8 cellular contexts compared by ENCODE assay signal in the genomic region with DNA sequence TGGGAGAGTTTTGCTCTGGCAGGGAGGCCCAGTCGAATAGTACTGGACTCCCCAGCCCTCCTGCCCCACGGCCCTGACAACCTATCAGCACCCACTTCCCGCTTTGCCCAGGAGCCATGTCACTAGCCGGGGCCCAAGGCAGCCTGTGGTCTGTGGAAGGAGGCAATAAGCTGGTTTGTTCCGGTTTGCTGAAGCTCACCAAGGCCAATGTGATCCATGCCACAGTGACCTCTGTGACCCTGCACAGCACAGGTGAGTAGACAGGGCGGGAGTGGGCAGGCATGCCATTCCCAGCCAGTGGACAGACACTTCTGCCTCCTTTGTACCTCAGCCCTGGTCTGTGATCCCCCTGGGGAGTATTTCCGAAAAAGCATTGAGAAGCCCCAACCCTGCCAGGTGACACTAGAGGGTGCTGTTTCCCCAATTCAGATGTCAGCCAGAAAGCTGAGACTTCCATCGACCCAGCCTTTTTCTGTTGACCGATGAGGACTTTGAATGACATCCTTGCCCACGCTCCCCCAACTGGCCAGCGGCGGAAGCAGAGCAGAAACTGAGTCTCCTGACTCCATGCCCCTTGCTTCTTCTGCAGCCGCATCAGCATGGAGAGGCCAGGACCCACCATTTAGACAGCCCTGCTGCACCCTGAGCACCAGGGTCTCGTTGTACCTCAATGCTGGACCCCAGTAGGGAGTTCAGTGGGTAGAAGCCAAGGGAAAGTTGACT. TPM values are rescaled to one million over a fixed set of nuclear protein-coding genes. Genes with fewer than 3 reads are reported as not detected.
DNase-seq lines count a peak whose midpoint lies in the region; ATAC-seq and TF ChIP-seq lines count a peak whose summit lies in the region.

No MANE protein-coding gene starts in this region.

- no peaks in the 10 kb centered on the region for H3K4me1 ChIP-seq in GM23248 (ENCODE audit: insufficient read depth)
- H3K4me1 ChIP-seq in left ventricle myocardium inferior, result peaks cover 26% of the 10 kb centered on the region
- peaks cover 5 to 8% of the 10 kb centered on the region in 2 donors for H3K4me1 ChIP-seq in gastrocnemius medialis

- H3F3A ChIP-seq in GM23248 (ENCODE audit: insufficient read depth), result no peaks in the 10 kb centered on the region

- no peak overlapping the region for H3K4me3 Mint-ChIP-seq in activated naive CD8-positive, alpha-beta T cell treated with anti-CD3 and anti-CD28 coated beads, Interleukin-2, amount 10 ng/mL, durations not matched to agents 7 days and 5 days

- TF ChIP-seq CTCF in left ventricle myocardium inferior (IDR thresholded peaks at IDR 0.05; ENCODE audit: borderline replicate concordance) (peak; percentile 84), gastrocnemius medialis (IDR thresholded peaks at IDR 0.05 in 4 of 5, conservative IDR thresholded peaks at IDR 0.05 in 1 of 5) (peak in 4 of 5 experiments; percentile 25 to 75 (median 64))

- H3K36me3 ChIP-seq in GM23248 (ENCODE audit: low read depth) (no peaks in the 10 kb centered on the region), left ventricle myocardium inferior (no peaks in the 10 kb centered on the region), gastrocnemius medialis (no peaks in the 10 kb centered on the region)

- H3K79me2 ChIP-seq in GM23248 (ENCODE audit: insufficient read depth), result no peaks in the 10 kb centered on the region

- H3K9me2 ChIP-seq in GM23248 (ENCODE audit: insufficient read depth), result no peaks in the 10 kb centered on the region

- H3K9me3 ChIP-seq in GM23248 (ENCODE audit: low read depth) (no peaks in the 10 kb centered on the region), left ventricle myocardium inferior (replicated peaks) (no peaks in the 10 kb centered on the region), gastrocnemius medialis (no peaks in the 10 kb centered on the region)

- 0 out of 2 replicates have a peak overlapping the region, but pooled peaks have one; percentile 64 for H2AFZ ChIP-seq in GM23248

- no peak overlapping the region for H3K4me2 ChIP-seq in GM23248 (ENCODE audit: unreplicated experiment)

- ATAC-seq in SK-N-SH treated with all-trans-retinoic acid at 6 μM for 48 hours (peak; percentile 89), gastrocnemius medialis (peak; percentile 41 to 49), HG02840 (IDR thresholded peaks at IDR 0.05; ENCODE audit: low FRiP score, unreplicated experiment) (no peak)
- ATAC-seq in activated naive CD8-positive, alpha-beta T cell treated with anti-CD3 and anti-CD28 coated beads, Interleukin-2, amount 10 ng/mL, durations not matched to agents 7 days and 5 days (ENCODE audit: low read depth), result peak; percentile 67

- in situ Hi-C loops in GM23248 (cut with MboI) (no loop called here), gastrocnemius medialis (cut with MboI; ENCODE audit: low sequenced_read_pairs in 4 of 4) (loop anchor here in 1 of 4 donors (5.0 kb wide), 1 partner anchor 100 kb away; no protein-coding TSS in a partner anchor)

- POLR2A ChIA-PET in activated naive CD8-positive, alpha-beta T cell treated with anti-CD3 and anti-CD28 coated beads, Interleukin-2, amount 10 ng/mL, durations not matched to agents 7 days and 5 days (lab: Charles Lee), result interaction anchor here (0.6 to 2.1 kb wide), 7 partner anchors 9 to 246 kb away, joined by 3 to 7 read pairs (median 3); a partner anchor contains a TSS

- H3K27me3 ChIP-seq in GM23248 (replicated peaks; ENCODE audit: insufficient read depth) (no peaks in the 10 kb centered on the region), left ventricle myocardium inferior (ENCODE audit: low read depth) (no peaks in the 10 kb centered on the region), gastrocnemius medialis (no peaks in the 10 kb centered on the region)

- 34% methylated on average over 14 of the region's 14 CpGs for WGBS in GM23248 (ENCODE audit: low coverage in 1 of 2, low lambda C conversion rate in 2 of 2, missing lambda C conversion rate in 2 of 2), 2 experiments

- H3K4me1 Mint-ChIP-seq in activated naive CD8-positive, alpha-beta T cell treated with anti-CD3 and anti-CD28 coated beads, Interleukin-2, amount 10 ng/mL, durations not matched to agents 7 days and 5 days, result peaks cover 9% of the 10 kb centered on the region

- peak; percentile 85 for DNase-seq in ELR (ENCODE audit: low read depth)
- peak; percentile 79 for DNase-seq in GM23248
- peak; percentile 77 for DNase-seq in LoVo (ENCODE audit: low spot score)
- DNase-seq in activated naive CD8-positive, alpha-beta T cell treated with anti-CD3 and anti-CD28 coated beads, Interleukin-2, amount 10 ng/mL, durations not matched to agents 7 days and 5 days, result peak; percentile 52
- no peak for DNase-seq in left ventricle myocardium inferior
- no peak for DNase-seq in gastrocnemius medialis

- no peaks in the 10 kb centered on the region for H3K27me3 Mint-ChIP-seq in activated naive CD8-positive, alpha-beta T cell treated with anti-CD3 and anti-CD28 coated beads, Interleukin-2, amount 10 ng/mL, durations not matched to agents 7 days and 5 days

- H3K9me3 Mint-ChIP-seq in activated naive CD8-positive, alpha-beta T cell treated with anti-CD3 and anti-CD28 coated beads, Interleukin-2, amount 10 ng/mL, durations not matched to agents 7 days and 5 days, result no peaks in the 10 kb centered on the region

- intact Hi-C loops in left ventricle myocardium inferior (cut with micrococcal nuclease), result no loop called here
- intact Hi-C loops in gastrocnemius medialis (cut with DNase I; ENCODE audit: low total_unique reads), result no loop called here

- no peak overlapping the region for H3K27ac ChIP-seq in GM23248
- H3K27ac ChIP-seq in left ventricle myocardium inferior (replicated peaks), result no peak overlapping the region
- no peak overlapping the region for H3K27ac ChIP-seq in gastrocnemius medialis

- H3K27ac Mint-ChIP-seq in activated naive CD8-positive, alpha-beta T cell treated with anti-CD3 and anti-CD28 coated beads, Interleukin-2, amount 10 ng/mL, durations not matched to agents 7 days and 5 days, result peak overlapping the region; percentile 10

- H3K36me3 Mint-ChIP-seq in activated naive CD8-positive, alpha-beta T cell treated with anti-CD3 and anti-CD28 coated beads, Interleukin-2, amount 10 ng/mL, durations not matched to agents 7 days and 5 days, result peaks cover 8% of the 10 kb centered on the region

- no peaks in the 10 kb centered on the region for H4K20me1 ChIP-seq in GM23248 (ENCODE audit: insufficient read depth)

- H3K9ac ChIP-seq in GM23248, result no peak overlapping the region

- H3K4me3 ChIP-seq in GM23248 (no peak overlapping the region), left ventricle myocardium inferior (no peak overlapping the region), gastrocnemius medialis (no peak overlapping the region)

- no peak for TF ChIP-seq POLR2A in gastrocnemius medialis (IDR thresholded peaks at IDR 0.05)

TF ChIP-seq in SK-N-SH treated with all-trans-retinoic acid at 6 μM for 48 hours, 23 proteins besides CTCF, POLR2A, EP300 and RAD21 (continues in another document):
- TF ChIP-seq, protein P1, sequence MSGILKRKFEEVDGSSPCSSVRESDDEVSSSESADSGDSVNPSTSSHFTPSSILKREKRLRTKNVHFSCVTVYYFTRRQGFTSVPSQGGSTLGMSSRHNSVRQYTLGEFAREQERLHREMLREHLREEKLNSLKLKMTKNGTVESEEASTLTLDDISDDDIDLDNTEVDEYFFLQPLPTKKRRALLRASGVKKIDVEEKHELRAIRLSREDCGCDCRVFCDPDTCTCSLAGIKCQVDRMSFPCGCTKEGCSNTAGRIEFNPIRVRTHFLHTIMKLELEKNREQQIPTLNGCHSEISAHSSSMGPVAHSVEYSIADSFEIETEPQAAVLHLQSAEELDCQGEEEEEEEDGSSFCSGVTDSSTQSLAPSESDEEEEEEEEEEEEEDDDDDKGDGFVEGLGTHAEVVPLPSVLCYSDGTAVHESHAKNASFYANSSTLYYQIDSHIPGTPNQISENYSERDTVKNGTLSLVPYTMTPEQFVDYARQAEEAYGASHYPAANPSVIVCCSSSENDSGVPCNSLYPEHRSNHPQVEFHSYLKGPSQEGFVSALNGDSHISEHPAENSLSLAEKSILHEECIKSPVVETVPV (CRISPR knock-in tag; IDR thresholded peaks at IDR 0.05), result no peak
- TF ChIP-seq TCF4 (CRISPR knock-in tag; IDR thresholded peaks at IDR 0.05; ENCODE audit: borderline replicate concordance) (no peak), PPARA (CRISPR knock-in tag; IDR thresholded peaks at IDR 0.05; ENCODE audit: borderline replicate concordance) (no peak), RARB (CRISPR knock-in tag; IDR thresholded peaks at IDR 0.05) (no peak), TOX (CRISPR knock-in tag; IDR thresholded peaks at IDR 0.05; ENCODE audit: borderline replicate concordance) (no peak), ZFP3 (CRISPR knock-in tag; IDR thresholded peaks at IDR 0.05) (no peak), ZNF8 (CRISPR knock-in tag; IDR thresholded peaks at IDR 0.05) (no peak)

RNA-seq across cellular contexts. Expression of a gene that starts 9.6 kb away (rescaled TPM):
- total RNA-seq in GM23248 (2014; rRNA removed; shearing (Covaris generic)), result 10.7 and 12.6 TPM in 2 replicates
- polyA plus RNA-seq in GM23248 (2016; fragmentation: Nextera tagmentation; extraction: Ambion mirVana), result 10.4 and 10.5 TPM in 2 replicates
- 10 to 100 TPM; 32.4 to 35.7 TPM for total RNA-seq in activated naive CD8-positive, alpha-beta T cell treated with anti-CD3 and anti-CD28 coated beads, Interleukin-2, amount 10 ng/mL, durations not matched to agents 7 days and 5 days
- total RNA-seq in left ventricle myocardium inferior (3.2 TPM), gastrocnemius medialis (1 to 10 TPM in 3 of 4 donors, under 1 TPM in 1; 0.29 to 1.5 (median 1.2) TPM)

RNA-seq across cellular contexts. Expression of a gene that starts 11.7 kb away (rescaled TPM):
- not detected in 2 replicates for total RNA-seq in GM23248 (2014; rRNA removed; shearing (Covaris generic))
- polyA plus RNA-seq in GM23248 (2016; fragmentation: Nextera tagmentation; extraction: Ambion mirVana), result 0.29 and 0.43 TPM in 2 replicates
- not detected for total RNA-seq in activated naive CD8-positive, alpha-beta T cell treated with anti-CD3 and anti-CD28 coated beads, Interleukin-2, amount 10 ng/mL, durations not matched to agents 7 days and 5 days
- total RNA-seq in left ventricle myocardium inferior, result not detected
- 1 to 10 TPM in 1 of 4 donors, not detected in 3; 1.2 TPM for total RNA-seq in gastrocnemius medialis

RNA-seq across cellular contexts. Expression of a gene that starts 22.1 kb away (rescaled TPM):
- total RNA-seq in GM23248 (2014; rRNA removed; shearing (Covaris generic)), result 26.3 and 27.0 TPM in 2 replicates
- 17.0 and 19.5 TPM in 2 replicates for polyA plus RNA-seq in GM23248 (2016; fragmentation: Nextera tagmentation; extraction: Ambion mirVana)
- total RNA-seq in activated naive CD8-positive, alpha-beta T cell treated with anti-CD3 and anti-CD28 coated beads, Interleukin-2, amount 10 ng/mL, durations not matched to agents 7 days and 5 days, result 10 to 100 TPM; 26.1 to 29.7 TPM
- total RNA-seq in left ventricle myocardium inferior (7.6 TPM), gastrocnemius medialis (10 to 100 TPM in 2 of 4 donors, 1 to 10 TPM in 2; 7.8 to 13.3 (median 9.9) TPM)

Comparison
In these comparisons a context has a peak if more than half of its experiments do, and no peak if none do; other contexts are left out.
1. DNase-seq: peak in ELR (single experiment), GM23248 (single experiment), LoVo (single experiment) and activated naive CD8-positive, alpha-beta T cell treated with anti-CD3 and anti-CD28 coated beads, Interleukin-2, amount 10 ng/mL, durations not matched to agents 7 days and 5 days (single experiment); none in left ventricle myocardium inferior (single experiment) and gastrocnemius medialis (0 of 2).